In genomic region chr15:34280193-34280592, GRCh38 we compare ENCODE assay signal across 24 cellular contexts.
"Had no signal": no experiment of that assay in that cellular context is flagged by ENCODE, and none has a peak within 500 bp of the region (broad histone marks: within the 10 kb centered on the region; RNA-seq: fewer than 3 reads in every experiment).

No MANE protein-coding gene starts in this region.

- H3K4me3 ChIP-seq: colonic mucosa, gastrocnemius medialis, smooth muscle cell, stomach, thyroid gland, vagina had no signal

- ATAC-seq: gastrocnemius medialis; left lobe of liver; naive thymus-derived CD8-positive, alpha-beta T cell; sciatic nerve; stimulated activated effector memory CD8-positive, alpha-beta T cell treated with anti-CD3 and anti-CD28 coated beads, Interleukin-12 subunit alpha, Interleukin-12 subunit beta, amount 100 ng/mL, for 72 hours had no signal

- H3K27me3 ChIP-seq: colonic mucosa, gastrocnemius medialis, stomach, thyroid gland, vagina had no signal

- H3K36me3 ChIP-seq: colonic mucosa, gastrocnemius medialis, stomach, thyroid gland, vagina had no signal

- H3K9me3 ChIP-seq: colonic mucosa, gastrocnemius medialis, stomach, thyroid gland, vagina had no signal

- DNase-seq: colonic mucosa; effector CD8-positive, alpha-beta T cell; endodermal cell; erythroblast; foreskin fibroblast; gastrocnemius medialis; kidney; mesendoderm; midbrain; naive thymus-derived CD8-positive, alpha-beta T cell; nephron progenitor cell; stimulated activated CD4-positive, alpha-beta T cell treated with anti-CD3 and anti-CD28 coated beads, Interleukin-12 subunit alpha, Interleukin-12 subunit beta, amount 100 ng/mL, for 4 hours; stimulated activated CD4-positive, alpha-beta T cell treated with anti-CD3 and anti-CD28 coated beads, Interleukin-2, amount 100 ng/mL, for 24 hours; stimulated activated CD4-positive, alpha-beta T cell treated with anti-CD3 and anti-CD28 coated beads, Interleukin-4, amount 100 ng/mL, for 24 hours; stimulated activated naive CD4-positive, alpha-beta T cell treated with Interleukin-2 at 50 U/mL for 16 hours; stomach; thyroid gland; trophoblast cell had no signal

- H3K4me1 ChIP-seq: colonic mucosa, gastrocnemius medialis, parathyroid adenoma, thyroid gland had no signal

- H3K27ac ChIP-seq: colonic mucosa, gastrocnemius medialis, parathyroid adenoma, thyroid gland, vagina had no signal
